Comparison of ENCODE assay signal across 8 cellular contexts in genomic region chr3:9732080-9732752, GRCh38. TPM values are rescaled to one million over a fixed set of nuclear protein-coding genes. Genes with fewer than 3 reads are reported as not detected.
DNase-seq lines count a peak whose midpoint lies in the region; ATAC-seq and TF ChIP-seq lines count a peak whose summit lies in the region.

No MANE protein-coding gene starts in this region.

- H3K36me3 Mint-ChIP-seq in activated T-cell treated with anti-CD3 and anti-CD28 coated beads, Interleukin-2, amount 50 U/mL, for 72 hours (ENCODE audit: insufficient read depth in 2 of 2): peaks cover 0 to 21% of the 10 kb centered on the region in 2 donors
- peaks cover 16% of the 10 kb centered on the region for H3K36me3 Mint-ChIP-seq in osteocyte (ENCODE audit: unreplicated experiment)

- peak; percentile 22 for ATAC-seq in GM19455 (IDR thresholded peaks at IDR 0.05; ENCODE audit: unreplicated experiment)
- ATAC-seq in activated T-cell treated with anti-CD3 and anti-CD28 coated beads, Interleukin-2, amount 50 U/mL, for 72 hours (replicated peaks in 1 of 2): peak in 1 of 2 donors; percentile 8

- TF ChIP-seq CTCF in AG10803 (conservative IDR thresholded peaks at IDR 0.05; ENCODE audit: low read length) (no peak), fibroblast of villous mesenchyme (IDR thresholded peaks at IDR 0.05; ENCODE audit: insufficient read depth, low read depth, low read length) (no peak), osteocyte (IDR thresholded peaks at IDR 0.05) (no peak)

- H3K4me3 Mint-ChIP-seq in activated T-cell treated with anti-CD3 and anti-CD28 coated beads, Interleukin-2, amount 50 U/mL, for 72 hours: peak overlapping the region; percentile 96
- peak overlapping the region; percentile 80 for H3K4me3 Mint-ChIP-seq in osteocyte (ENCODE audit: unreplicated experiment)

- H3K27ac Mint-ChIP-seq in activated T-cell treated with anti-CD3 and anti-CD28 coated beads, Interleukin-2, amount 50 U/mL, for 72 hours: peak overlapping the region; percentile 95
- peak overlapping the region; percentile 50 for H3K27ac Mint-ChIP-seq in osteocyte (ENCODE audit: unreplicated experiment)

- no peaks in the 10 kb centered on the region for H3K27me3 Mint-ChIP-seq in activated T-cell treated with anti-CD3 and anti-CD28 coated beads, Interleukin-2, amount 50 U/mL, for 72 hours (ENCODE audit: low read depth)
- peaks cover 7% of the 10 kb centered on the region for H3K27me3 Mint-ChIP-seq in osteocyte (ENCODE audit: unreplicated experiment)

- no peaks in the 10 kb centered on the region for H3K9me3 Mint-ChIP-seq in activated T-cell treated with anti-CD3 and anti-CD28 coated beads, Interleukin-2, amount 50 U/mL, for 72 hours
- H3K9me3 Mint-ChIP-seq in osteocyte (ENCODE audit: unreplicated experiment): no peaks in the 10 kb centered on the region

- DNase-seq in AG10803 (ENCODE audit: low read depth) (no peak), Kasumi-1 (lab: John Stamatoyannopoulos, UW) (peak; percentile 23 to 58), fibroblast of villous mesenchyme (ENCODE audit: low read depth) (no peak), osteocyte (ENCODE audit: extremely low spot score, unreplicated experiment) (no peak), kidney glomerular epithelial cell (lab: John Stamatoyannopoulos, UW) (no peak), NCI-H2029 (lab: John Stamatoyannopoulos, UW) (no peak)
- DNase-seq in activated T-cell treated with anti-CD3 and anti-CD28 coated beads, Interleukin-2, amount 50 U/mL, for 72 hours: peak; percentile 61 to 67

- peaks cover 76% of the 10 kb centered on the region for H3K4me1 Mint-ChIP-seq in activated T-cell treated with anti-CD3 and anti-CD28 coated beads, Interleukin-2, amount 50 U/mL, for 72 hours (ENCODE audit: low read depth)
- peaks cover 27% of the 10 kb centered on the region for H3K4me1 Mint-ChIP-seq in osteocyte (ENCODE audit: unreplicated experiment)

- peak overlapping the region; percentile 84 for H3K4me3 ChIP-seq in AG10803 (ENCODE audit: low read length)
- peak overlapping the region; percentile 85 for H3K4me3 ChIP-seq in fibroblast of villous mesenchyme (ENCODE audit: low read depth, low read length)

RNA-seq across cellular contexts. Expression of gene BRPF1, which starts 0.7 kb away (rescaled TPM):
- total RNA-seq in activated T-cell treated with anti-CD3 and anti-CD28 coated beads, Interleukin-2, amount 50 U/mL, for 72 hours: 10 to 100 TPM; 34.6 to 42.7 TPM
- total RNA-seq in fibroblast of villous mesenchyme (15.5 and 17.3 TPM in 2 replicates), osteocyte (18.3 and 23.0 TPM in 2 replicates)

RNA-seq across cellular contexts. Expression of gene OGG1, which starts 17.5 kb away (rescaled TPM):
- 10 to 100 TPM; 31.0 to 33.4 TPM for total RNA-seq in activated T-cell treated with anti-CD3 and anti-CD28 coated beads, Interleukin-2, amount 50 U/mL, for 72 hours
- total RNA-seq in fibroblast of villous mesenchyme: 19.0 and 32.2 TPM in 2 replicates
- 34.8 and 37.9 TPM in 2 replicates for total RNA-seq in osteocyte

RNA-seq across cellular contexts. Expression of gene CPNE9, which starts 28.6 kb away (rescaled TPM):
- under 1 TPM; 0.46 to 0.77 TPM for total RNA-seq in activated T-cell treated with anti-CD3 and anti-CD28 coated beads, Interleukin-2, amount 50 U/mL, for 72 hours
- total RNA-seq in fibroblast of villous mesenchyme (not detected in 2 replicates), osteocyte (0.26 TPM in 1 of 2 replicates, not detected in the other)

RNA-seq across cellular contexts. Expression of gene CAMK1, which starts 37.5 kb away (rescaled TPM):
- total RNA-seq in activated T-cell treated with anti-CD3 and anti-CD28 coated beads, Interleukin-2, amount 50 U/mL, for 72 hours: 10 to 100 TPM; 38.6 to 47.4 TPM
- total RNA-seq in fibroblast of villous mesenchyme (27.6 and 30.0 TPM in 2 replicates), osteocyte (8.8 and 10.7 TPM in 2 replicates)

Comparison
In these comparisons a context has a peak if more than half of its experiments do, and no peak if none do; other contexts are left out.
1. DNase-seq: peak in Kasumi-1 (2 of 2) and activated T-cell treated with anti-CD3 and anti-CD28 coated beads, Interleukin-2, amount 50 U/mL, for 72 hours (2 of 2); none in AG10803 (single experiment), fibroblast of villous mesenchyme (single experiment), osteocyte (single experiment), kidney glomerular epithelial cell (single experiment) and NCI-H2029 (single experiment).